Comparison of ENCODE assay signal across 1 cellular context in genomic region chr18:48974304-48975220, GRCh38.
TF ChIP-seq lines count a peak whose summit lies in the region.

No MANE protein-coding gene starts in this region.

TF ChIP-seq in HCT116, 20 proteins besides CTCF, POLR2A, EP300 and RAD21 (continued from another document):
- no peak for TF ChIP-seq ELF1 (IDR thresholded peaks at IDR 0.05; ENCODE audit: borderline replicate concordance, low read depth)
- TF ChIP-seq REST (IDR thresholded peaks at IDR 0.05; ENCODE audit: low read depth), result no peak
- TF ChIP-seq YY1 (IDR thresholded peaks at IDR 0.05; ENCODE audit: extremely low read depth, insufficient replicate concordance, low read depth, low read length), result no peak
- TF ChIP-seq EZH2 (IDR thresholded peaks at IDR 0.05), result no peak
